In the genomic region with DNA sequence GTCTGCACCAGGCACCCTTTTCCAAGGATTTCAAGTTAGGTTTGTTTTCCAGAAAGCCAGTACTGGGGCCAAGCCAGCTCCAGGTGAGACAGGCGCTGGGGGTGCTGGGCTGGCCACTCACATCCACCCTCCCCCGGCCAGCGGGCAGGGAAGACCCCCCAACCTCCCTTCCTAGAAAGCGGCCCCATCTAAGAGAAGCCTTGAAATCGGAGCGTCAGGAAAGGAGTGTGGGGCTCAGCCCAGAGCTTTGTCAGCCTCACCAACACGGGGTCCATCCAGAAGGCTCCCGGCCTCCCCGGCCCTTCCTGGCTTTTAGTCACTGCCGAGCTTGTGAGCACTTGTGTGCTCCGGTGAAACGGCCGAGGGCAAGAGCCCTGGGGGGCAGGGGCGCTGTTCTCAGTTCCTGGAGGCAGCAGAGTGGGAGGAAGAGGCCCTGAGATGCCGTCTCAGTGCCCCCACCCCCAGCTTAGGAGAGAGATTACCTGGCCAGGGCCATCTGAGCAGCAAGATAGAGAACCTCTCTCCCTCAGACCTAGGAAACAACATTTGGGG, we compare ENCODE assay signal across 23 cellular contexts. TPM values are rescaled to one million over a fixed set of nuclear protein-coding genes. Genes with fewer than 3 reads are reported as not detected.
DNase-seq lines count a peak whose midpoint lies in the region; ATAC-seq and TF ChIP-seq lines count a peak whose summit lies in the region.
"Had no signal": no experiment of that assay in that cellular context is flagged by ENCODE, and none has a peak within 500 bp of the region (broad histone marks: within the 10 kb centered on the region; RNA-seq: fewer than 3 reads in every experiment).

No MANE protein-coding gene starts in this region.

- intact Hi-C loops in heart left ventricle (cut with DNase I), result no loop called here
- intact Hi-C loops in cardiac septum (cut with DNase I), result no loop called here
- intact Hi-C loops in aorta (cut with DNase I), result no loop called here

- ATAC-seq in heart left ventricle (no peak), upper lobe of left lung (ENCODE audit: low FRiP score in 2 of 2) (no peak), aorta (ENCODE audit: low FRiP score) (no peak)
- ATAC-seq: T-helper 17 cell had no signal

- no peak for TF ChIP-seq EP300 in upper lobe of left lung (IDR thresholded peaks at IDR 0.05)

- 67 to 81% (median 71%) methylated on average over 7 to 15 of the region's 15 CpGs for WGBS in heart left ventricle, 4 donors
- 56 to 72% methylated on average over 6 to 15 of the region's 15 CpGs for WGBS in upper lobe of left lung, 2 donors
- 87 to 93% methylated on average over 14 to 15 of the region's 15 CpGs for WGBS in aorta, 2 donors

- H3K4me1 Mint-ChIP-seq in chondrocyte (ENCODE audit: low read depth) (peaks cover 18% of the 10 kb centered on the region), mesothelial cell of epicardium (peaks cover 58% of the 10 kb centered on the region)
- H3K4me1 Mint-ChIP-seq: central memory CD8-positive, alpha-beta T cell; T-helper 17 cell had no signal

- H3K27ac Mint-ChIP-seq in chondrocyte (ENCODE audit: unreplicated experiment) (no peak overlapping the region), mesothelial cell of epicardium (peak overlapping the region; percentile 59)
- H3K27ac Mint-ChIP-seq: activated CD4-positive, alpha-beta memory T cell treated with anti-CD3 and anti-CD28 coated beads for 36 hours; CD4-positive, alpha-beta T cell; T-helper 17 cell had no signal

- H3K27ac ChIP-seq in heart left ventricle (no peak overlapping the region), upper lobe of left lung (no peak overlapping the region), aorta (ENCODE audit: low read depth in 1 of 2, low read length in 2 of 2) (no peak overlapping the region)
- H3K27ac ChIP-seq: esophagus muscularis mucosa, SJCRH30 had no signal

- TF ChIP-seq POLR2A in heart left ventricle (IDR thresholded peaks at IDR 0.05), result no peak
- no peak for TF ChIP-seq POLR2A in upper lobe of left lung (IDR thresholded peaks at IDR 0.05)

- TF ChIP-seq CTCF in heart left ventricle (IDR thresholded peaks at IDR 0.05) (no peak), chondrocyte (IDR thresholded peaks at IDR 0.05) (no peak), mesothelial cell of epicardium (IDR thresholded peaks at IDR 0.05; ENCODE audit: unreplicated experiment) (no peak), upper lobe of left lung (IDR thresholded peaks at IDR 0.05) (no peak)

- H3K4me3 Mint-ChIP-seq in chondrocyte (ENCODE audit: unreplicated experiment) (no peak overlapping the region), mesothelial cell of epicardium (no peak overlapping the region)
- H3K4me3 Mint-ChIP-seq: activated CD4-positive, alpha-beta memory T cell treated with anti-CD3 and anti-CD28 coated beads for 36 hours; CD4-positive, alpha-beta T cell; central memory CD8-positive, alpha-beta T cell; neural crest cell; T-helper 17 cell had no signal

- H3K27me3 Mint-ChIP-seq in chondrocyte (ENCODE audit: low read depth) (peaks cover 10% of the 10 kb centered on the region), mesothelial cell of epicardium (ENCODE audit: low read depth) (no peaks in the 10 kb centered on the region)
- H3K27me3 Mint-ChIP-seq: central memory CD8-positive, alpha-beta T cell had no signal

- H3K27me3 ChIP-seq in heart left ventricle (peaks cover 0 to 20% (median 0%) of the 10 kb centered on the region in 9 donors), upper lobe of left lung (peaks cover 0 to 6% (median 0%) of the 10 kb centered on the region in 4 donors), aorta (ENCODE audit: control insufficient read depth in 1 of 2, insufficient read depth in 2 of 2, low read length in 1 of 2) (no peaks in the 10 kb centered on the region)
- H3K27me3 ChIP-seq: SJCRH30 had no signal

- H3K36me3 Mint-ChIP-seq in chondrocyte (ENCODE audit: low read depth) (no peaks in the 10 kb centered on the region), mesothelial cell of epicardium (no peaks in the 10 kb centered on the region)
- H3K36me3 Mint-ChIP-seq: activated CD4-positive, alpha-beta memory T cell treated with anti-CD3 and anti-CD28 coated beads for 36 hours had no signal

- H3K4me3 ChIP-seq in heart left ventricle (no peak overlapping the region), upper lobe of left lung (no peak overlapping the region), aorta (ENCODE audit: low read length in 2 of 2) (no peak overlapping the region)
- H3K4me3 ChIP-seq: esophagus muscularis mucosa, gastrocnemius medialis, SJCRH30 had no signal

- H3K9me3 Mint-ChIP-seq in chondrocyte (ENCODE audit: low read depth) (peaks cover 11% of the 10 kb centered on the region), mesothelial cell of epicardium (peaks cover 10% of the 10 kb centered on the region)
- H3K9me3 Mint-ChIP-seq: activated CD4-positive, alpha-beta memory T cell treated with anti-CD3 and anti-CD28 coated beads for 36 hours had no signal

- H3K4me1 ChIP-seq in heart left ventricle (peaks cover 0 to 7% (median 0%) of the 10 kb centered on the region in 12 donors), upper lobe of left lung (peaks cover 0 to 2% (median 0%) of the 10 kb centered on the region in 4 donors), aorta (ENCODE audit: control insufficient read depth in 1 of 2, insufficient read depth in 2 of 2, low read length in 2 of 2) (no peaks in the 10 kb centered on the region)
- H3K4me1 ChIP-seq: esophagus muscularis mucosa had no signal

- peak in 3 of 5 donors; percentile 5 to 39 (median 7) for DNase-seq in heart left ventricle
- DNase-seq in cardiac septum (ENCODE audit: low spot score), result no peak
- peak; percentile 70 for DNase-seq in chondrocyte (ENCODE audit: low spot score)
- DNase-seq in mesothelial cell of epicardium (ENCODE audit: low spot score in 2 of 2, unreplicated experiment in 2 of 2), result no peak
- DNase-seq in upper lobe of left lung, result peak; percentile 12 to 56
- DNase-seq in stimulated activated naive CD4-positive, alpha-beta T cell treated with Interleukin-2 at 50 U/mL for 16 hours (lab: John Stamatoyannopoulos, UW), result no peak
- DNase-seq in aorta, result no peak
- DNase-seq in HPDE6-E6E7 (ENCODE audit: extremely low spot score), result no peak
- DNase-seq: ACHN; activated CD4-positive, alpha-beta memory T cell treated with anti-CD3 and anti-CD28 coated beads for 36 hours; activated T-cell treated with anti-CD3 and anti-CD28 coated beads for 4 hours; CD4-positive, alpha-beta T cell; GDM1; MM.1S; NCI-H1436; NCI-H510A treated with DMSO at 0.1 percent for 48 hours; stimulated activated CD4-positive, alpha-beta T cell treated with anti-CD3 and anti-CD28 coated beads, Interleukin-12 subunit alpha, Interleukin-12 subunit beta, amount 100 ng/mL, for 4 hours; T-helper 17 cell had no signal

- H3K36me3 ChIP-seq in heart left ventricle (no peaks in the 10 kb centered on the region), upper lobe of left lung (no peaks in the 10 kb centered on the region), aorta (ENCODE audit: control insufficient read depth in 1 of 2, insufficient read depth in 2 of 2, low read length in 1 of 2) (no peaks in the 10 kb centered on the region)
- H3K36me3 ChIP-seq: esophagus muscularis mucosa, gastrocnemius medialis, SJCRH30 had no signal

- H3K9me3 ChIP-seq in heart left ventricle, result no peaks in the 10 kb centered on the region
- no peaks in the 10 kb centered on the region for H3K9me3 ChIP-seq in upper lobe of left lung
- no peaks in the 10 kb centered on the region for H3K9me3 ChIP-seq in aorta (ENCODE audit: control insufficient read depth, low read length)
- H3K9me3 ChIP-seq: gastrocnemius medialis, SJCRH30 had no signal

RNA-seq across cellular contexts. Expression of gene PDGFA, which starts 39.6 kb away (rescaled TPM):
- total RNA-seq in heart left ventricle (10 to 100 TPM; 19.4 to 50.9 (median 23.3) TPM), cardiac septum (38.9 TPM), chondrocyte (38.1 to 72.5 TPM (median 70.6 TPM) in 3 replicates), mesothelial cell of epicardium (74.0 to 78.8 TPM (median 75.3 TPM) in 3 replicates), upper lobe of left lung (10 to 100 TPM; 23.0 to 73.3 (median 44.6) TPM), aorta (100 to 1,000 TPM; 114 to 174 TPM)
- polyA plus RNA-seq in heart left ventricle (10 to 100 TPM; 11.8 to 17.9 TPM), aorta (10 to 100 TPM; 28.9 to 61.1 TPM)

Comparison
In these comparisons a context has a peak if more than half of its experiments do, and no peak if none do; other contexts are left out.
1. DNase-seq: peak in heart left ventricle (3 of 5), chondrocyte (single experiment) and upper lobe of left lung (2 of 2); none in cardiac septum (single experiment), mesothelial cell of epicardium (0 of 2), stimulated activated naive CD4-positive, alpha-beta T cell treated with Interleukin-2 at 50 U/mL for 16 hours (single experiment), aorta (0 of 2) and HPDE6-E6E7 (single experiment).